In genomic region chr12:89756100-89756637, GRCh38 we compare ENCODE assay signal across 10 cellular contexts. TPM values are rescaled to one million over a fixed set of nuclear protein-coding genes. Genes with fewer than 3 reads are reported as not detected.
DNase-seq lines count a peak whose midpoint lies in the region; ATAC-seq lines count a peak whose summit lies in the region.
"Had no signal": no experiment of that assay in that cellular context is flagged by ENCODE, and none has a peak within 500 bp of the region (broad histone marks: within the 10 kb centered on the region; RNA-seq: fewer than 3 reads in every experiment).

No MANE protein-coding gene starts in this region.

- no peaks in the 10 kb centered on the region for H3K27me3 Mint-ChIP-seq in T-helper 1 cell treated with Interleukin-12 subunit alpha and Interleukin-12 subunit beta and Interleukin-4 antibody, amounts not matched to agents 30 μg/mL and 1 μg/mL, for 36 hours (ENCODE audit: low read depth)
- no peaks in the 10 kb centered on the region for H3K27me3 Mint-ChIP-seq in activated CD4-positive, alpha-beta memory T cell treated with anti-CD3 and anti-CD28 coated beads for 36 hours
- no peaks in the 10 kb centered on the region for H3K27me3 Mint-ChIP-seq in stimulated activated memory B cell treated with anti-CD40 and anti-IgM and Interleukin-4, amounts not matched to agents 10 μg/mL and 1 μg/mL and 100 μg/mL, for 72 hours

- peaks cover 9% of the 10 kb centered on the region for H3K36me3 Mint-ChIP-seq in T-helper 1 cell treated with Interleukin-12 subunit alpha and Interleukin-12 subunit beta and Interleukin-4 antibody, amounts not matched to agents 30 μg/mL and 1 μg/mL, for 36 hours (ENCODE audit: low read depth)
- H3K36me3 Mint-ChIP-seq in activated CD4-positive, alpha-beta memory T cell treated with anti-CD3 and anti-CD28 coated beads for 36 hours: no peaks in the 10 kb centered on the region
- peaks cover 16% of the 10 kb centered on the region for H3K36me3 Mint-ChIP-seq in stimulated activated memory B cell treated with anti-CD40 and anti-IgM and Interleukin-4, amounts not matched to agents 10 μg/mL and 1 μg/mL and 100 μg/mL, for 72 hours

- no peak overlapping the region for H3K4me3 Mint-ChIP-seq in T-helper 1 cell treated with Interleukin-12 subunit alpha and Interleukin-12 subunit beta and Interleukin-4 antibody, amounts not matched to agents 30 μg/mL and 1 μg/mL, for 36 hours
- H3K4me3 Mint-ChIP-seq in activated CD4-positive, alpha-beta memory T cell treated with anti-CD3 and anti-CD28 coated beads for 36 hours: peak overlapping the region; percentile 44
- peak overlapping the region; percentile 46 for H3K4me3 Mint-ChIP-seq in stimulated activated memory B cell treated with anti-CD40 and anti-IgM and Interleukin-4, amounts not matched to agents 10 μg/mL and 1 μg/mL and 100 μg/mL, for 72 hours

- CTCF ChIA-PET in activated CD4-positive, alpha-beta memory T cell treated with anti-CD3 and anti-CD28 coated beads for 36 hours (lab: Charles Lee): interaction anchor here (0.9 kb wide), 1 partner anchor 47 kb away, joined by 4 read pairs; the partner anchor contains the start of gene ATP2B1

- peaks cover 17% of the 10 kb centered on the region for H3K4me1 Mint-ChIP-seq in T-helper 1 cell treated with Interleukin-12 subunit alpha and Interleukin-12 subunit beta and Interleukin-4 antibody, amounts not matched to agents 30 μg/mL and 1 μg/mL, for 36 hours (ENCODE audit: low read depth)
- peaks cover 33% of the 10 kb centered on the region for H3K4me1 Mint-ChIP-seq in activated CD4-positive, alpha-beta memory T cell treated with anti-CD3 and anti-CD28 coated beads for 36 hours (ENCODE audit: low read depth)
- H3K4me1 Mint-ChIP-seq in stimulated activated memory B cell treated with anti-CD40 and anti-IgM and Interleukin-4, amounts not matched to agents 10 μg/mL and 1 μg/mL and 100 μg/mL, for 72 hours: peaks cover 59% of the 10 kb centered on the region

- DNase-seq in T-helper 1 cell: no peak
- DNase-seq in activated CD4-positive, alpha-beta memory T cell treated with anti-CD3 and anti-CD28 coated beads for 36 hours: no peak
- no peak for DNase-seq in HK-2 (ENCODE audit: unreplicated experiment)
- no peak for DNase-seq in NCI-H2081 (lab: John Stamatoyannopoulos, UW)
- DNase-seq: activated T-cell treated with anti-CD3 and anti-CD28 coated beads, Interleukin-2, amount 50 U/mL, for 4 hours; islet precursor cell had no signal

- no peaks in the 10 kb centered on the region for H3K9me3 Mint-ChIP-seq in T-helper 1 cell treated with Interleukin-12 subunit alpha and Interleukin-12 subunit beta and Interleukin-4 antibody, amounts not matched to agents 30 μg/mL and 1 μg/mL, for 36 hours
- no peaks in the 10 kb centered on the region for H3K9me3 Mint-ChIP-seq in activated CD4-positive, alpha-beta memory T cell treated with anti-CD3 and anti-CD28 coated beads for 36 hours
- peaks cover 11% of the 10 kb centered on the region for H3K9me3 Mint-ChIP-seq in stimulated activated memory B cell treated with anti-CD40 and anti-IgM and Interleukin-4, amounts not matched to agents 10 μg/mL and 1 μg/mL and 100 μg/mL, for 72 hours

- POLR2A ChIA-PET in activated CD4-positive, alpha-beta memory T cell treated with anti-CD3 and anti-CD28 coated beads for 36 hours (lab: Charles Lee): interaction anchor here (1.1 to 1.6 kb wide), 2 partner anchors 13 to 47 kb away, joined by 3 to 7 read pairs; partner anchors contain the start of gene ATP2B1

- ATAC-seq in HG03045 (IDR thresholded peaks at IDR 0.05; ENCODE audit: unreplicated experiment) (peak; percentile 2), GM18858 (IDR thresholded peaks at IDR 0.05; ENCODE audit: unreplicated experiment) (no peak)
- ATAC-seq in stimulated activated memory B cell treated with anti-CD40 and anti-IgM and Interleukin-4, amounts not matched to agents 10 μg/mL and 1 μg/mL and 100 μg/mL, for 72 hours: peak; percentile 28

- intact Hi-C loops in activated CD4-positive, alpha-beta memory T cell treated with anti-CD3 and anti-CD28 coated beads for 36 hours (cut with micrococcal nuclease): loop anchor here (1.0 to 5.0 kb wide), 14 partner anchors 13 to 531 kb away; no protein-coding TSS in a partner anchor

- peak overlapping the region; percentile 84 for H3K27ac Mint-ChIP-seq in T-helper 1 cell treated with Interleukin-12 subunit alpha and Interleukin-12 subunit beta and Interleukin-4 antibody, amounts not matched to agents 30 μg/mL and 1 μg/mL, for 36 hours
- peak overlapping the region; percentile 79 for H3K27ac Mint-ChIP-seq in activated CD4-positive, alpha-beta memory T cell treated with anti-CD3 and anti-CD28 coated beads for 36 hours
- H3K27ac Mint-ChIP-seq in stimulated activated memory B cell treated with anti-CD40 and anti-IgM and Interleukin-4, amounts not matched to agents 10 μg/mL and 1 μg/mL and 100 μg/mL, for 72 hours: peak overlapping the region; percentile 86

RNA-seq across cellular contexts. Expression of gene ATP2B1, which starts 47.5 kb away (rescaled TPM):
- 10 to 100 TPM; 22.6 to 24.8 TPM for total RNA-seq in activated CD4-positive, alpha-beta memory T cell treated with anti-CD3 and anti-CD28 coated beads for 36 hours
